25 cellular contexts compared by ENCODE assay signal in genomic region chrX:137215467-137215866, GRCh38.
"Had no signal": no experiment of that assay in that cellular context is flagged by ENCODE, and none has a peak within 500 bp of the region (broad histone marks: within the 10 kb centered on the region; RNA-seq: fewer than 3 reads in every experiment).

No MANE protein-coding gene starts in this region.

- H3K4me3 ChIP-seq: colonic mucosa, coronary artery, dorsolateral prefrontal cortex, esophagus muscularis mucosa, esophagus squamous epithelium, gastrocnemius medialis, gastroesophageal sphincter, heart left ventricle, heart right ventricle had no signal

- H3K4me1 ChIP-seq: colonic mucosa, esophagus muscularis mucosa, foreskin keratinocyte, gastrocnemius medialis, gastroesophageal sphincter, heart left ventricle, heart right ventricle had no signal

- FAIRE-seq: endothelial cell of umbilical vein had no signal

- H3K36me3 ChIP-seq: colonic mucosa, esophagus muscularis mucosa, esophagus squamous epithelium, gastrocnemius medialis, gastroesophageal sphincter, heart left ventricle, heart right ventricle had no signal

- H3K27me3 ChIP-seq: colonic mucosa, esophagus muscularis mucosa, esophagus squamous epithelium, foreskin keratinocyte, gastrocnemius medialis, gastroesophageal sphincter had no signal

- H3K9me3 ChIP-seq: colonic mucosa, esophagus muscularis mucosa, esophagus squamous epithelium, gastrocnemius medialis, gastroesophageal sphincter, heart left ventricle, heart right ventricle had no signal

- ATAC-seq: effector memory CD8-positive, alpha-beta T cell; esophagus mucosa; foreskin keratinocyte; gastrocnemius medialis; gastroesophageal sphincter; heart left ventricle; heart right ventricle had no signal

- H3K27ac ChIP-seq: colonic mucosa, coronary artery, dorsolateral prefrontal cortex, epithelial cell of prostate, esophagus muscularis mucosa, esophagus squamous epithelium, foreskin keratinocyte, gastrocnemius medialis, gastroesophageal sphincter, heart left ventricle, heart right ventricle had no signal

- DNase-seq: colonic mucosa; cortex of kidney; dermis blood vessel endothelial cell; dorsolateral prefrontal cortex; effector CD4-positive, alpha-beta T cell; effector CD8-positive, alpha-beta T cell; effector memory CD4-positive, alpha-beta T cell; effector memory CD8-positive, alpha-beta T cell; endodermal cell; erythroblast; esophagus squamous epithelium; foreskin fibroblast; foreskin keratinocyte; foreskin melanocyte; gastrocnemius medialis; glutamatergic neuron; head of caudate nucleus; heart left ventricle; heart right ventricle had no signal
